22 cellular contexts compared by ENCODE assay signal in the genomic region with DNA sequence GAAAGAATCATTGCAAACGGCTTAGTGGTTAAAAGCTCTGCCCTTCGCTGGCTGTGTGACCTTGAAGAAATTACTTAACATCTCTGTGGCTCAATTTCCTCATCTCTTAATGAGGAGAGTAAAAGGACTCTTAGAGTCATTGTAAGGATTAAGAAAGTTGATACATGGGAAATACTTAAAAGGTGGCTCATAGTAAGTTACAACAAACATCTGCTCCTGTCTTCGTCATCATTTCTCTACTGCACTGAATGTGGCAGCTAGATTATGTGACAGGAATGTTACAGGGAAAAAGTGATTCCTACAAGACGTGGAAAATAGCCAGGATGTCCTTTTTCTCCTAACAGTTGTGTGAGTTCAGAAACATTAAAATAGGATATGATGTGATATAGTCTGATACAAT.
A peak's percentile ranks its signal among the peaks of the same experiment; 100 is the strongest.
DNase-seq lines count a peak whose midpoint lies in the region; ATAC-seq and TF ChIP-seq lines count a peak whose summit lies in the region.
"Had no signal": no experiment of that assay in that cellular context is flagged by ENCODE, and none has a peak within 500 bp of the region (broad histone marks: within the 10 kb centered on the region; RNA-seq: fewer than 3 reads in every experiment).

No MANE protein-coding gene starts in this region.

- CTCF ChIA-PET in MCF 10A (lab: Yijun Ruan, JAX), result interaction anchor here (0.6 kb wide), 2 partner anchors 15 to 195 kb away, joined by 3 to 4 read pairs; no protein-coding TSS in a partner anchor

- H3K27ac Mint-ChIP-seq in MCF 10A (ENCODE audit: low read depth, unreplicated experiment), result no peak overlapping the region
- no peak overlapping the region for H3K27ac Mint-ChIP-seq in activated T-cell treated with anti-CD3 and anti-CD28 coated beads, Interleukin-2, amount 50 U/mL, for 24 hours
- H3K27ac Mint-ChIP-seq: activated CD4-positive, alpha-beta T cell treated with anti-CD3 and anti-CD28 coated beads for 36 hours; CD4-positive, alpha-beta memory T cell had no signal

- no peak for ATAC-seq in HG02678 (IDR thresholded peaks at IDR 0.05; ENCODE audit: unreplicated experiment)
- ATAC-seq: activated CD4-positive, alpha-beta T cell treated with anti-CD3 and anti-CD28 coated beads for 36 hours; body of pancreas; left colon had no signal

- H3K9me3 ChIP-seq in breast epithelium, result no peaks in the 10 kb centered on the region
- no peaks in the 10 kb centered on the region for H3K9me3 ChIP-seq in WERI-Rb-1 (ENCODE audit: severe bottlenecking)
- H3K9me3 ChIP-seq: body of pancreas, right atrium auricular region, tibial nerve had no signal

- H3K27me3 Mint-ChIP-seq in MCF 10A (ENCODE audit: insufficient read depth, unreplicated experiment), result peaks cover 19% of the 10 kb centered on the region
- peaks cover 63% of the 10 kb centered on the region for H3K27me3 Mint-ChIP-seq in activated T-cell treated with anti-CD3 and anti-CD28 coated beads, Interleukin-2, amount 50 U/mL, for 24 hours

- no peak overlapping the region for H3K4me3 ChIP-seq in breast epithelium
- H3K4me3 ChIP-seq in WI38 (ENCODE audit: low read depth, low read length), result peak overlapping the region; percentile 43
- no peak overlapping the region for H3K4me3 ChIP-seq in fibroblast of mammary gland (ENCODE audit: control insufficient read depth, low read depth, low read length)
- H3K4me3 ChIP-seq in WERI-Rb-1 (ENCODE audit: low read depth, low read length), result no peak overlapping the region
- H3K4me3 ChIP-seq: body of pancreas, right atrium auricular region, SK-N-MC, tibial nerve had no signal

- no peaks in the 10 kb centered on the region for H3K4me1 ChIP-seq in breast epithelium
- H3K4me1 ChIP-seq: body of pancreas, right atrium auricular region, tibial nerve had no signal

- intact Hi-C loops in MCF 10A (cut with micrococcal nuclease) (no loop called here), breast epithelium (cut with DNase I; ENCODE audit: low total_unique reads) (no loop called here)

- H3K36me3 ChIP-seq in breast epithelium, result no peaks in the 10 kb centered on the region
- no peaks in the 10 kb centered on the region for H3K36me3 ChIP-seq in WERI-Rb-1
- H3K36me3 ChIP-seq: right atrium auricular region, tibial nerve had no signal

- H3K36me3 Mint-ChIP-seq in MCF 10A (ENCODE audit: insufficient read depth, unreplicated experiment), result no peaks in the 10 kb centered on the region
- H3K36me3 Mint-ChIP-seq in activated T-cell treated with anti-CD3 and anti-CD28 coated beads, Interleukin-2, amount 50 U/mL, for 24 hours (ENCODE audit: low read depth), result no peaks in the 10 kb centered on the region
- H3K36me3 Mint-ChIP-seq: CD4-positive, alpha-beta memory T cell had no signal

- peak; percentile 18 for DNase-seq in MCF 10A (ENCODE audit: unreplicated experiment)
- DNase-seq in breast epithelium (ENCODE audit: low spot score in 2 of 2), result no peak
- DNase-seq in fibroblast of mammary gland (ENCODE audit: low read depth), result peak; percentile 59
- DNase-seq in WERI-Rb-1, result no peak
- DNase-seq in activated T-cell treated with anti-CD3 and anti-CD28 coated beads, Interleukin-2, amount 50 U/mL, for 24 hours, result no peak
- no peak for DNase-seq in hypothalamus (lab: John Stamatoyannopoulos, UW)
- DNase-seq: activated CD4-positive, alpha-beta T cell treated with anti-CD3 and anti-CD28 coated beads for 36 hours; activated gamma-delta T cell treated with Interleukin-2 at 50 U/mL for 16 hours; body of pancreas; CD4-positive, alpha-beta memory T cell; DND-41; left colon; NCI-H1092; NCI-H748 treated with DMSO at 0.1 percent for 48 hours; OCI-M1; stimulated activated naive CD4-positive, alpha-beta T cell had no signal

- H3K4me3 Mint-ChIP-seq in MCF 10A (ENCODE audit: unreplicated experiment), result no peak overlapping the region
- no peak overlapping the region for H3K4me3 Mint-ChIP-seq in activated T-cell treated with anti-CD3 and anti-CD28 coated beads, Interleukin-2, amount 50 U/mL, for 24 hours
- H3K4me3 Mint-ChIP-seq: activated CD4-positive, alpha-beta T cell treated with anti-CD3 and anti-CD28 coated beads for 36 hours; CD4-positive, alpha-beta memory T cell had no signal

- no peak for TF ChIP-seq POLR2A in breast epithelium (IDR thresholded peaks at IDR 0.05)

- H3K27me3 ChIP-seq in breast epithelium (peaks cover 0 to 5% of the 10 kb centered on the region in 2 donors), WERI-Rb-1 (ENCODE audit: insufficient read depth, low read depth, severe bottlenecking) (no peaks in the 10 kb centered on the region)
- H3K27me3 ChIP-seq: body of pancreas, right atrium auricular region, tibial nerve had no signal

- H3K9me3 Mint-ChIP-seq in MCF 10A (ENCODE audit: unreplicated experiment), result no peaks in the 10 kb centered on the region
- no peaks in the 10 kb centered on the region for H3K9me3 Mint-ChIP-seq in activated T-cell treated with anti-CD3 and anti-CD28 coated beads, Interleukin-2, amount 50 U/mL, for 24 hours
- H3K9me3 Mint-ChIP-seq: CD4-positive, alpha-beta memory T cell had no signal

- no peak overlapping the region for H3K27ac ChIP-seq in breast epithelium
- H3K27ac ChIP-seq in WERI-Rb-1, result no peak overlapping the region
- H3K27ac ChIP-seq: 22Rv1, body of pancreas, right atrium auricular region, SK-N-MC, tibial nerve had no signal

- H3K4me1 Mint-ChIP-seq in MCF 10A (ENCODE audit: insufficient read depth, unreplicated experiment), result peaks cover 8% of the 10 kb centered on the region
- H3K4me1 Mint-ChIP-seq in activated T-cell treated with anti-CD3 and anti-CD28 coated beads, Interleukin-2, amount 50 U/mL, for 24 hours (ENCODE audit: low read depth), result no peaks in the 10 kb centered on the region
- H3K4me1 Mint-ChIP-seq: activated CD4-positive, alpha-beta T cell treated with anti-CD3 and anti-CD28 coated beads for 36 hours; CD4-positive, alpha-beta memory T cell had no signal

- no TSS peak for BruUV-seq in MCF 10A (replicated peaks; lab: Mats Ljungman, UMichigan)

- POLR2A ChIA-PET in MCF 10A (lab: Yijun Ruan, JAX), result interaction anchor here (0.6 kb wide), 1 partner anchor 177 kb away, joined by 3 read pairs; no protein-coding TSS in a partner anchor

- TF ChIP-seq CTCF in MCF 10A (IDR thresholded peaks at IDR 0.05; ENCODE audit: unreplicated experiment), result no peak
- TF ChIP-seq CTCF in breast epithelium (IDR thresholded peaks at IDR 0.05), result no peak
- TF ChIP-seq CTCF in WI38 (IDR thresholded peaks at IDR 0.05; ENCODE audit: low read depth, low read length), result no peak
- no peak for TF ChIP-seq CTCF in fibroblast of mammary gland (conservative IDR thresholded peaks at IDR 0.05; ENCODE audit: control insufficient read depth, insufficient read depth, low read depth, low read length)
- TF ChIP-seq CTCF in WERI-Rb-1 (IDR thresholded peaks at IDR 0.05; ENCODE audit: low read depth, low read length), result no peak

Comparison
In these comparisons a context has a peak if more than half of its experiments do, and no peak if none do; other contexts are left out.
1. DNase-seq: peak in MCF 10A (single experiment) and fibroblast of mammary gland (single experiment); none in breast epithelium (0 of 2), WERI-Rb-1 (single experiment), activated T-cell treated with anti-CD3 and anti-CD28 coated beads, Interleukin-2, amount 50 U/mL, for 24 hours (single experiment) and hypothalamus (0 of 51).